ENCODE assay signal across 19 cellular contexts in genomic region chr1:6012529-6013318, GRCh38. TPM values are rescaled to one million over a fixed set of nuclear protein-coding genes. Genes with fewer than 3 reads are reported as not detected.
A peak's percentile ranks its signal among the peaks of the same experiment; 100 is the strongest.
DNase-seq lines count a peak whose midpoint lies in the region; ATAC-seq and TF ChIP-seq lines count a peak whose summit lies in the region.
"Had no signal": no experiment of that assay in that cellular context is flagged by ENCODE, and none has a peak within 500 bp of the region (broad histone marks: within the 10 kb centered on the region; RNA-seq: fewer than 3 reads in every experiment).

No MANE protein-coding gene starts in this region.

- H3K27ac ChIP-seq in BLaER1 treated with 17β-estradiol and CSF1 and Interleukin-3, amounts not matched to agents 10 nM and 100 nM, result peak overlapping the region in 2 of 11 experiments; percentile 10 to 35; a peak in 2 of 22 replicates
- H3K27ac ChIP-seq: tibial artery, VCaP had no signal

- H3K27me3 ChIP-seq in BLaER1 treated with 17β-estradiol and CSF1 and Interleukin-3, amounts not matched to agents 10 nM and 100 nM, result no peaks in the 10 kb centered on the region
- H3K27me3 ChIP-seq: tibial artery had no signal

- peak overlapping the region; percentile 46 for H3K27ac Mint-ChIP-seq in activated B cell treated with CpG ODN at 0.5 μM for 24 hours
- peak overlapping the region; percentile 81 to 92 for H3K27ac Mint-ChIP-seq in natural killer cell
- H3K27ac Mint-ChIP-seq: activated CD8-positive, alpha-beta T cell treated with anti-CD3 and anti-CD28 coated beads for 36 hours had no signal

- H3K4me1 ChIP-seq in BLaER1 treated with 17β-estradiol and CSF1 and Interleukin-3, amounts not matched to agents 10 nM and 100 nM, result peaks cover 52 to 94% (median 80%) of the 10 kb centered on the region in 10 experiments
- H3K4me1 ChIP-seq: tibial artery had no signal

- POLR2A ChIA-PET in activated B cell treated with CpG ODN at 0.5 μM for 24 hours (lab: Charles Lee), result interaction anchor here (0.6 kb wide), 1 partner anchor 184 kb away, joined by 5 read pairs; no protein-coding TSS in a partner anchor

- DNase-seq in activated B cell treated with CpG ODN at 0.5 μM for 24 hours (no peak), cardiac septum (ENCODE audit: low spot score) (peak; percentile 63), natural killer cell (no peak), NCI-H226 (no peak), NCI-H82 treated with DMSO at 0.1 percent for 48 hours (lab: John Stamatoyannopoulos, UW; ENCODE audit: unreplicated experiment) (no peak)
- DNase-seq: activated CD8-positive, alpha-beta T cell treated with anti-CD3 and anti-CD28 coated beads for 36 hours; activated T-cell treated with anti-CD3 and anti-CD28 coated beads, Interleukin-2, amount 50 U/mL, for 48 hours; DMS79 treated with DMSO at 0.1 percent for 48 hours; head of caudate nucleus; mesenchymal stem cell; NCI-H2029; SHP77 treated with DMSO at 0.1 percent for 48 hours; stimulated activated CD4-positive, alpha-beta T cell treated with anti-CD3 and anti-CD28 coated beads, Interleukin-12 subunit alpha, Interleukin-12 subunit beta, amount 100 ng/mL, for 4 hours; tibial artery had no signal

- peak overlapping the region in 4 of 11 experiments; percentile 1 to 45 (median 20); a peak in 2 of 22 replicates for H3K9ac ChIP-seq in BLaER1 treated with 17β-estradiol and CSF1 and Interleukin-3, amounts not matched to agents 10 nM and 100 nM

- TF ChIP-seq CTCF in activated B cell treated with CpG ODN at 0.5 μM for 24 hours (IDR thresholded peaks at IDR 0.05) (no peak), natural killer cell (IDR thresholded peaks at IDR 0.05) (no peak)

- H3K27me3 Mint-ChIP-seq in activated B cell treated with CpG ODN at 0.5 μM for 24 hours (no peaks in the 10 kb centered on the region), natural killer cell (ENCODE audit: low read depth in 2 of 2) (no peaks in the 10 kb centered on the region)
- H3K27me3 Mint-ChIP-seq: activated CD8-positive, alpha-beta T cell treated with anti-CD3 and anti-CD28 coated beads for 36 hours had no signal

- H3K4me3 ChIP-seq in BLaER1 treated with 17β-estradiol and CSF1 and Interleukin-3, amounts not matched to agents 10 nM and 100 nM, result no peak overlapping the region
- H3K4me3 ChIP-seq: tibial artery had no signal

- intact Hi-C loops in activated B cell treated with CpG ODN at 0.5 μM for 24 hours (cut with micrococcal nuclease), result loop anchor here (2.0 kb wide), 1 partner anchor 14 kb away; no protein-coding TSS in a partner anchor
- intact Hi-C loops in cardiac septum (cut with DNase I), result no loop called here
- intact Hi-C loops in natural killer cell (cut with micrococcal nuclease), result no loop called here

- H3K4me1 Mint-ChIP-seq in activated B cell treated with CpG ODN at 0.5 μM for 24 hours (peaks cover 13% of the 10 kb centered on the region), natural killer cell (peaks cover 20 to 57% of the 10 kb centered on the region in 2 donors)

- H4K20me1 ChIP-seq in BLaER1 treated with 17β-estradiol and CSF1 and Interleukin-3, amounts not matched to agents 10 nM and 100 nM, result peaks cover 0 to 80% (median 39%) of the 10 kb centered on the region in 11 experiments; a peak in 16 of 22 replicates

- no peak overlapping the region for H3K4me3 Mint-ChIP-seq in activated B cell treated with CpG ODN at 0.5 μM for 24 hours
- H3K4me3 Mint-ChIP-seq in natural killer cell, result peak overlapping the region; percentile 37
- H3K4me3 Mint-ChIP-seq: activated CD8-positive, alpha-beta T cell treated with anti-CD3 and anti-CD28 coated beads for 36 hours; neural crest cell had no signal

- ATAC-seq in activated B cell treated with CpG ODN at 0.5 μM for 24 hours (ENCODE audit: low read depth) (peak; percentile 93), natural killer cell (peak; percentile 67 to 72 (median 69)), GM19455 (IDR thresholded peaks at IDR 0.05; ENCODE audit: unreplicated experiment) (no peak), GM21576 (IDR thresholded peaks at IDR 0.05; ENCODE audit: unreplicated experiment) (no peak)
- ATAC-seq: activated CD8-positive, alpha-beta T cell treated with anti-CD3 and anti-CD28 coated beads for 36 hours had no signal

- CTCF ChIA-PET in activated B cell treated with CpG ODN at 0.5 μM for 24 hours (lab: Charles Lee), result no interaction called here

- peak overlapping the region; percentile 38 to 79 (median 65) for H3K4me2 ChIP-seq in BLaER1 treated with 17β-estradiol and CSF1 and Interleukin-3, amounts not matched to agents 10 nM and 100 nM

- H3K36me3 Mint-ChIP-seq in activated B cell treated with CpG ODN at 0.5 μM for 24 hours (ENCODE audit: low read depth) (peaks cover 12% of the 10 kb centered on the region), natural killer cell (no peaks in the 10 kb centered on the region)

- H3K36me3 ChIP-seq in BLaER1 treated with 17β-estradiol and CSF1 and Interleukin-3, amounts not matched to agents 10 nM and 100 nM, result peaks cover 0 to 11% (median 4%) of the 10 kb centered on the region in 11 experiments; a peak in 4 of 22 replicates
- H3K36me3 ChIP-seq: tibial artery had no signal

- no peaks in the 10 kb centered on the region for H3K9me3 ChIP-seq in BLaER1 treated with 17β-estradiol and CSF1 and Interleukin-3, amounts not matched to agents 10 nM and 100 nM (replicated peaks in 1 of 11)
- H3K9me3 ChIP-seq: tibial artery had no signal

- H3K9me3 Mint-ChIP-seq in activated B cell treated with CpG ODN at 0.5 μM for 24 hours, result no peaks in the 10 kb centered on the region
- no peaks in the 10 kb centered on the region for H3K9me3 Mint-ChIP-seq in natural killer cell
- H3K9me3 Mint-ChIP-seq: activated CD8-positive, alpha-beta T cell treated with anti-CD3 and anti-CD28 coated beads for 36 hours; neural crest cell had no signal

RNA-seq across cellular contexts. Expression of gene NPHP4, which starts 20.5 kb away (rescaled TPM):
- total RNA-seq in activated B cell treated with CpG ODN at 0.5 μM for 24 hours, result 6.2 and 8.0 TPM in 2 replicates
- 6.6 TPM for total RNA-seq in cardiac septum
- 10 to 100 TPM in 2 of 3 donors, 1 to 10 TPM in 1; 6.3 to 14.7 (median 10.1) TPM for total RNA-seq in natural killer cell

RNA-seq across cellular contexts. Expression of gene KCNAB2, which starts 33.0 kb away (rescaled TPM):
- total RNA-seq in activated B cell treated with CpG ODN at 0.5 μM for 24 hours, result 101 and 121 TPM in 2 replicates
- total RNA-seq in cardiac septum, result 19.3 TPM
- total RNA-seq in natural killer cell, result 100 to 1,000 TPM; 387 to 749 (median 430) TPM

Comparison
In these comparisons a context has a peak if more than half of its experiments do, and no peak if none do; other contexts are left out.
1. ATAC-seq: peak in activated B cell treated with CpG ODN at 0.5 μM for 24 hours (single experiment) and natural killer cell (3 of 3); none in GM19455 (single experiment) and GM21576 (single experiment).